ENCODE assay signal across 11 cellular contexts in genomic region chr6:151847064-151847463, GRCh38. TPM values are rescaled to one million over a fixed set of nuclear protein-coding genes. Genes with fewer than 3 reads are reported as not detected.
DNase-seq lines count a peak whose midpoint lies in the region; ATAC-seq, FAIRE-seq and TF ChIP-seq lines count a peak whose summit lies in the region.
"Had no signal": no experiment of that assay in that cellular context is flagged by ENCODE, and none has a peak within 500 bp of the region (broad histone marks: within the 10 kb centered on the region; RNA-seq: fewer than 3 reads in every experiment).

No MANE protein-coding gene starts in this region.

- no peak overlapping the region for H3K27ac ChIP-seq in kidney (ENCODE audit: low read depth in 2 of 2, low read length in 2 of 2)

- H3K9me3 ChIP-seq in kidney (ENCODE audit: control insufficient read depth in 1 of 2, low read length in 2 of 2): no peaks in the 10 kb centered on the region

- TF ChIP-seq CTCF in activated CD8-positive, alpha-beta T cell treated with anti-CD3 and anti-CD28 coated beads for 36 hours (IDR thresholded peaks at IDR 0.05): no peak
- TF ChIP-seq CTCF in kidney (IDR thresholded peaks at IDR 0.05; ENCODE audit: borderline replicate concordance, extremely low read depth, insufficient read depth): no peak

- no peaks in the 10 kb centered on the region for H3K27me3 Mint-ChIP-seq in activated CD8-positive, alpha-beta T cell treated with anti-CD3 and anti-CD28 coated beads for 36 hours

- no peaks in the 10 kb centered on the region for H3K36me3 Mint-ChIP-seq in activated CD8-positive, alpha-beta T cell treated with anti-CD3 and anti-CD28 coated beads for 36 hours (ENCODE audit: low read depth)

- no peak for ATAC-seq in activated CD8-positive, alpha-beta T cell treated with anti-CD3 and anti-CD28 coated beads for 36 hours
- ATAC-seq in GM21381 (IDR thresholded peaks at IDR 0.05; ENCODE audit: unreplicated experiment): no peak

- intact Hi-C loops in activated CD8-positive, alpha-beta T cell treated with anti-CD3 and anti-CD28 coated beads for 36 hours (cut with micrococcal nuclease): no loop called here
- intact Hi-C loops in kidney (cut with DNase I): no loop called here

- FAIRE-seq in kidney (lab: Jason Lieb, UNC): no peak
- FAIRE-seq: endometrium had no signal

- DNase-seq in AML-193 (lab: John Stamatoyannopoulos, UW) (peak; percentile 11 to 31), HT1080 (ENCODE audit: low read depth) (peak; percentile 17), iPS DF 4.7 (ENCODE audit: extremely low read depth, low spot score) (peak; percentile 25), kidney (no peak), SK-N-DZ (ENCODE audit: low spot score) (no peak), NOMO-1 (lab: John Stamatoyannopoulos, UW; ENCODE audit: unreplicated experiment in 2 of 2) (no peak)
- peak; percentile 23 for DNase-seq in activated CD8-positive, alpha-beta T cell treated with anti-CD3 and anti-CD28 coated beads for 36 hours
- DNase-seq: activated CD8-positive, alpha-beta memory T cell treated with anti-CD3 and anti-CD28 coated beads, Interleukin-2, amount 50 U/mL, for 48 hours had no signal

- H3K4me1 Mint-ChIP-seq in activated CD8-positive, alpha-beta T cell treated with anti-CD3 and anti-CD28 coated beads for 36 hours (ENCODE audit: low read depth): no peaks in the 10 kb centered on the region

- no peak overlapping the region for H3K4me3 ChIP-seq in kidney (ENCODE audit: low read length in 2 of 2)

- H3K27ac Mint-ChIP-seq in activated CD8-positive, alpha-beta T cell treated with anti-CD3 and anti-CD28 coated beads for 36 hours: no peak overlapping the region

- CTCF ChIA-PET in activated CD8-positive, alpha-beta T cell treated with anti-CD3 and anti-CD28 coated beads for 36 hours (lab: Charles Lee): no interaction called here

- H3K9ac ChIP-seq in kidney (ENCODE audit: low read length in 2 of 2): no peak overlapping the region

- H3K4me1 ChIP-seq in kidney (ENCODE audit: control insufficient read depth in 1 of 2, insufficient read depth in 1 of 2, low read depth in 1 of 2, low read length in 2 of 2): no peaks in the 10 kb centered on the region

- H3K4me3 Mint-ChIP-seq in activated CD8-positive, alpha-beta T cell treated with anti-CD3 and anti-CD28 coated beads for 36 hours: no peak overlapping the region

- H3K9me3 Mint-ChIP-seq in activated CD8-positive, alpha-beta T cell treated with anti-CD3 and anti-CD28 coated beads for 36 hours: no peaks in the 10 kb centered on the region

- POLR2A ChIA-PET in activated CD8-positive, alpha-beta T cell treated with anti-CD3 and anti-CD28 coated beads for 36 hours (lab: Charles Lee): no interaction called here

- no peaks in the 10 kb centered on the region for H3K36me3 ChIP-seq in kidney (ENCODE audit: control insufficient read depth in 1 of 2, insufficient read depth in 2 of 2, low read length in 2 of 2)

RNA-seq across cellular contexts. Expression of gene ESR1, which starts 39.6 kb away (rescaled TPM):
- total RNA-seq in HT1080 (2014; rRNA removed; shearing (Covaris generic)): 0.03 TPM in 1 of 2 replicates, not detected in the other
- polyA plus RNA-seq in HT1080 (2015; cell fraction: cytosol; rRNA removed): 0.09 and 0.30 TPM in 2 replicates
- 0.12 and 0.17 TPM in 2 replicates for polyA plus RNA-seq in HT1080 (2015; cell fraction: nucleus; rRNA removed)
- under 1 TPM; 0.38 to 0.79 TPM for total RNA-seq in activated CD8-positive, alpha-beta T cell treated with anti-CD3 and anti-CD28 coated beads for 36 hours
- 5.2 TPM for total RNA-seq in kidney
- polyA plus RNA-seq in kidney (ENCODE audit: insufficient read depth, low read depth, low replicate concordance): 1.1 TPM
- not detected in 2 replicates for polyA plus RNA-seq in SK-N-DZ (2014; cell fraction: cytosol; rRNA removed)
- polyA plus RNA-seq in SK-N-DZ (2014; cell fraction: nucleus; rRNA removed): not detected in 2 replicates
- total RNA-seq: osteocyte had no signal

Comparison
In these comparisons a context has a peak if more than half of its experiments do, and no peak if none do; other contexts are left out.
1. DNase-seq: peak in AML-193 (2 of 2), HT1080 (single experiment), activated CD8-positive, alpha-beta T cell treated with anti-CD3 and anti-CD28 coated beads for 36 hours (single experiment) and iPS DF 4.7 (single experiment); none in kidney (single experiment), SK-N-DZ (single experiment) and NOMO-1 (0 of 2).